14 cellular contexts compared by ENCODE assay signal in genomic region chr1:36236302-36236701, GRCh38. TPM values are rescaled to one million over a fixed set of nuclear protein-coding genes. Genes with fewer than 3 reads are reported as not detected.
A peak's percentile ranks its signal among the peaks of the same experiment; 100 is the strongest.
DNase-seq lines count a peak whose midpoint lies in the region; ATAC-seq and TF ChIP-seq lines count a peak whose summit lies in the region.
"Had no signal": no experiment of that assay in that cellular context is flagged by ENCODE, and none has a peak within 500 bp of the region (broad histone marks: within the 10 kb centered on the region; RNA-seq: fewer than 3 reads in every experiment).

No MANE protein-coding gene starts in this region.

- H3K4me3 ChIP-seq in psoas muscle, result no peak overlapping the region

- H3K27ac Mint-ChIP-seq in activated CD4-positive, alpha-beta T cell treated with anti-CD3 and anti-CD28 coated beads, Interleukin-2, amount 10 ng/mL, durations not matched to agents 24 days and 14 days, result peak overlapping the region; percentile 51
- peak overlapping the region; percentile 14 to 76 (median 30) for H3K27ac Mint-ChIP-seq in IgD-negative memory B cell
- peak overlapping the region; percentile 67 for H3K27ac Mint-ChIP-seq in central memory CD8-positive, alpha-beta T cell (ENCODE audit: low read depth)

- no peaks in the 10 kb centered on the region for H3K9me3 ChIP-seq in psoas muscle

- no peak for ATAC-seq in central memory CD8-positive, alpha-beta T cell (replicated peaks; ENCODE audit: extremely low read depth, poor library complexity, severe bottlenecking)
- ATAC-seq in psoas muscle, result no peak

- 39 to 57% (median 46%) methylated on average over 3 of the region's 3 CpGs for WGBS in psoas muscle, 3 donors

- no peaks in the 10 kb centered on the region for H3K27me3 ChIP-seq in psoas muscle (ENCODE audit: insufficient read depth in 3 of 3, low read length in 2 of 3)

- no peaks in the 10 kb centered on the region for H3K9me3 Mint-ChIP-seq in activated CD4-positive, alpha-beta T cell treated with anti-CD3 and anti-CD28 coated beads, Interleukin-2, amount 10 ng/mL, durations not matched to agents 24 days and 14 days
- no peaks in the 10 kb centered on the region for H3K9me3 Mint-ChIP-seq in IgD-negative memory B cell
- no peaks in the 10 kb centered on the region for H3K9me3 Mint-ChIP-seq in central memory CD8-positive, alpha-beta T cell

- peaks cover 82% of the 10 kb centered on the region for H3K4me1 ChIP-seq in psoas muscle

- H3K4me3 Mint-ChIP-seq in activated CD4-positive, alpha-beta T cell treated with anti-CD3 and anti-CD28 coated beads, Interleukin-2, amount 10 ng/mL, durations not matched to agents 24 days and 14 days, result no peak overlapping the region
- peak overlapping the region in 1 of 4 donors; percentile 74 for H3K4me3 Mint-ChIP-seq in IgD-negative memory B cell
- peak overlapping the region; percentile 15 for H3K4me3 Mint-ChIP-seq in central memory CD8-positive, alpha-beta T cell

- peaks cover 24% of the 10 kb centered on the region for H3K4me1 Mint-ChIP-seq in activated CD4-positive, alpha-beta T cell treated with anti-CD3 and anti-CD28 coated beads, Interleukin-2, amount 10 ng/mL, durations not matched to agents 24 days and 14 days
- H3K4me1 Mint-ChIP-seq in IgD-negative memory B cell, result peaks cover 35 to 40% (median 37%) of the 10 kb centered on the region in 3 donors
- peaks cover 52% of the 10 kb centered on the region for H3K4me1 Mint-ChIP-seq in central memory CD8-positive, alpha-beta T cell

- no peak for DNase-seq in activated CD4-positive, alpha-beta T cell treated with anti-CD3 and anti-CD28 coated beads, Interleukin-2, amount 10 ng/mL, durations not matched to agents 24 days and 14 days
- DNase-seq in activated CD4-positive, alpha-beta T cell treated with anti-CD3 and anti-CD28 coated beads for 48 hours, result no peak
- DNase-seq in central memory CD8-positive, alpha-beta T cell (ENCODE audit: low spot score in 2 of 2), result no peak
- DNase-seq in psoas muscle (no peak), NCI-H748 (lab: John Stamatoyannopoulos, UW; ENCODE audit: unreplicated experiment) (no peak), H4 (ENCODE audit: low spot score) (no peak), T1000 (lab: John Stamatoyannopoulos, UW) (no peak)
- DNase-seq: ACHN; cerebellar nuclear complex; KBM-7; NCI-H1417 treated with DMSO at 0.1 percent for 48 hours; retina; stimulated activated CD4-positive, alpha-beta T cell treated with anti-CD3 and anti-CD28 coated beads, Interleukin-4, amount 100 ng/mL, for 24 hours had no signal

- peaks cover 38% of the 10 kb centered on the region for H3K36me3 Mint-ChIP-seq in activated CD4-positive, alpha-beta T cell treated with anti-CD3 and anti-CD28 coated beads, Interleukin-2, amount 10 ng/mL, durations not matched to agents 24 days and 14 days (ENCODE audit: low read depth)
- H3K36me3 Mint-ChIP-seq in IgD-negative memory B cell, result peaks cover 2% of the 10 kb centered on the region
- peaks cover 44% of the 10 kb centered on the region for H3K36me3 Mint-ChIP-seq in central memory CD8-positive, alpha-beta T cell (ENCODE audit: insufficient read depth)

- peak overlapping the region; percentile 84 for H3K27ac ChIP-seq in psoas muscle

- peaks cover 0 to 35% of the 10 kb centered on the region in 2 donors for H3K36me3 ChIP-seq in psoas muscle (ENCODE audit: insufficient read depth in 1 of 2, low read depth in 1 of 2)

- H3K27me3 Mint-ChIP-seq in activated CD4-positive, alpha-beta T cell treated with anti-CD3 and anti-CD28 coated beads, Interleukin-2, amount 10 ng/mL, durations not matched to agents 24 days and 14 days, result no peaks in the 10 kb centered on the region
- H3K27me3 Mint-ChIP-seq in IgD-negative memory B cell, result no peaks in the 10 kb centered on the region
- H3K27me3 Mint-ChIP-seq in central memory CD8-positive, alpha-beta T cell, result no peaks in the 10 kb centered on the region

- no peak for TF ChIP-seq CTCF in psoas muscle (IDR thresholded peaks at IDR 0.05)

- intact Hi-C loops in activated CD4-positive, alpha-beta T cell treated with anti-CD3 and anti-CD28 coated beads, Interleukin-2, amount 10 ng/mL, durations not matched to agents 24 days and 14 days (cut with micrococcal nuclease), result no loop called here
- intact Hi-C loops in psoas muscle (cut with DNase I), result loop anchor here in 1 of 2 donors (5.0 kb wide), 1 partner anchor 46 kb away; no protein-coding TSS in a partner anchor

RNA-seq across cellular contexts. Expression of gene THRAP3, which starts 12.1 kb away (rescaled TPM):
- 157 and 161 TPM in 2 replicates for total RNA-seq in activated CD4-positive, alpha-beta T cell treated with anti-CD3 and anti-CD28 coated beads, Interleukin-2, amount 10 ng/mL, durations not matched to agents 24 days and 14 days
- polyA plus RNA-seq in IgD-negative memory B cell (97.9 TPM), psoas muscle (10 to 100 TPM; 45.8 to 92.9 (median 80.3) TPM)
- total RNA-seq in psoas muscle, result 100 to 1,000 TPM in 3 of 4 donors, 10 to 100 TPM in 1; 96.6 to 159 (median 124) TPM
- total RNA-seq in H4 (2014; rRNA removed; shearing (Covaris generic)), result 46.2 and 69.8 TPM in 2 replicates
